Comparison of ENCODE assay signal across 17 cellular contexts in genomic region chr4:122636697-122637096, GRCh38.
A peak's percentile ranks its signal among the peaks of the same experiment; 100 is the strongest.
DNase-seq lines count a peak whose midpoint lies in the region; ATAC-seq and TF ChIP-seq lines count a peak whose summit lies in the region.
"Had no signal": no experiment of that assay in that cellular context is flagged by ENCODE, and none has a peak within 500 bp of the region (broad histone marks: within the 10 kb centered on the region; RNA-seq: fewer than 3 reads in every experiment).

No MANE protein-coding gene starts in this region.

- TF ChIP-seq CTCF in GM13977 (IDR thresholded peaks at IDR 0.05; ENCODE audit: extremely low read depth, insufficient read depth, missing control alignments) (no peak), GM20000 (IDR thresholded peaks at IDR 0.05; ENCODE audit: extremely low read depth, missing control alignments) (no peak)

- in situ Hi-C loops in GM13977 (cut with MboI; ENCODE audit: low pct_unique_long_range_greater_than_20kb, low sequenced_read_pairs, unreplicated experiment): no loop called here

- DNase-seq in GM13977 (ENCODE audit: low spot score): peak; percentile 12
- peak; percentile 10 for DNase-seq in GM20000 (ENCODE audit: low spot score)
- DNase-seq in SKM-1 treated with dmso at 0.1 percent for 144 hours (lab: John Stamatoyannopoulos, UW; ENCODE audit: unreplicated experiment): peak; percentile 76
- DNase-seq in AG08395 (ENCODE audit: low spot score): no peak
- no peak for DNase-seq in HuH-7.5 (ENCODE audit: low spot score)
- DNase-seq: activated T-cell treated with anti-CD3 and anti-CD28 coated beads, Interleukin-2, amount 50 U/mL, for 4 hours; EL; foreskin melanocyte; kidney; NCI-H2171 treated with DMSO at 0.1 percent for 48 hours; RPMI8226; stimulated activated CD4-positive, alpha-beta T cell treated with anti-CD3 and anti-CD28 coated beads, Interleukin-4, amount 100 ng/mL, for 4 hours; stimulated activated naive CD8-positive, alpha-beta T cell treated with anti-CD3 and anti-CD28 coated beads, Interleukin-15, amount 100 ng/mL, for 72 hours had no signal

- peak; percentile 60 for ATAC-seq in HG03378 (IDR thresholded peaks at IDR 0.05; ENCODE audit: unreplicated experiment)
- no peak for ATAC-seq in HG02981 (IDR thresholded peaks at IDR 0.05; ENCODE audit: unreplicated experiment)
- no peak for ATAC-seq in GM18907 (IDR thresholded peaks at IDR 0.05; ENCODE audit: unreplicated experiment)
- ATAC-seq: stimulated activated naive CD8-positive, alpha-beta T cell treated with anti-CD3 and anti-CD28 coated beads, Interleukin-15, amount 100 ng/mL, for 72 hours; WTC11 had no signal

Comparison
In these comparisons a context has a peak if more than half of its experiments do, and no peak if none do; other contexts are left out.
1. DNase-seq: peak in GM13977 (single experiment), GM20000 (single experiment) and SKM-1 treated with dmso at 0.1 percent for 144 hours (single experiment); none in AG08395 (single experiment) and HuH-7.5 (single experiment).